Comparison of ENCODE assay signal across 11 cellular contexts in the genomic region with DNA sequence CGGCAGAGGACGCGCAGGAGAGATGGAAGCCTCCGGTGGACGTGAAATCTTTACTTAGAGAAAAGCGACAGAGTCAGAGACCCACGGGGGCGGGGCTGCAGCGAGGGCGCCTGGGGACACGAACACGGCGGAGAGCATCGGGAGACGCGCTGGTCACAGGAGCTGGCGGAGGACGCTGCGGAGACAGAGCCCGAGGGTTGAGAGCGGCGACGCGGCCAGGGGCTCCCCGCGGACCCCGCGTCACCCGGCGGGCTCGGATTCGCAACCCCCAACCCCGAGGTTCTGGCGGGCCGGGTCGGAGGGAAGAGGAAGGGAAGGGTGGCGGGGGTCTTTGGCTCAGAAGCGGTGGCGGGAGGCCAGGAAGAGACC. TPM values are rescaled to one million over a fixed set of nuclear protein-coding genes. Genes with fewer than 3 reads are reported as not detected.
DNase-seq lines count a peak whose midpoint lies in the region; ATAC-seq and TF ChIP-seq lines count a peak whose summit lies in the region.
"Had no signal": no experiment of that assay in that cellular context is flagged by ENCODE, and none has a peak within 500 bp of the region (broad histone marks: within the 10 kb centered on the region; RNA-seq: fewer than 3 reads in every experiment).

No MANE protein-coding gene starts in this region.

- H3K9me3 ChIP-seq in ES-I3 (ENCODE audit: control insufficient read depth, insufficient read depth, low read length) (no peaks in the 10 kb centered on the region), SK-N-SH (no peaks in the 10 kb centered on the region), fibroblast of lung (ENCODE audit: control insufficient read depth, insufficient read depth, low read depth, low read length) (no peaks in the 10 kb centered on the region)

- no peak for ATAC-seq in GM21723 (IDR thresholded peaks at IDR 0.05; ENCODE audit: unreplicated experiment)

- WGBS in SK-N-SH (ENCODE audit: low lambda C conversion rate), result 3% methylated on average over 11 of the region's 39 CpGs

- H3K36me3 ChIP-seq in ES-I3 (ENCODE audit: insufficient read depth, low read length) (no peaks in the 10 kb centered on the region), SK-N-SH (replicated peaks in 1 of 2; ENCODE audit: control insufficient read depth in 1 of 2, insufficient read depth in 2 of 2, low read length in 1 of 2) (no peaks in the 10 kb centered on the region), fibroblast of lung (ENCODE audit: control insufficient read depth, insufficient read depth, low read length) (no peaks in the 10 kb centered on the region), rectal smooth muscle tissue (ENCODE audit: control insufficient read depth, insufficient read depth, low read length) (no peaks in the 10 kb centered on the region)

- TF ChIP-seq RAD21 in SK-N-SH (IDR thresholded peaks at IDR 0.05; ENCODE audit: low read length), result no peak

- TF ChIP-seq CTCF in SK-N-SH (IDR thresholded peaks at IDR 0.05) (no peak), fibroblast of lung (conservative IDR thresholded peaks at IDR 0.05 in 1 of 2, IDR thresholded peaks at IDR 0.05 in 1 of 2; ENCODE audit: low read depth in 1 of 2, low read length in 2 of 2) (no peak)

- H3K79me2 ChIP-seq in SK-N-SH (ENCODE audit: insufficient read depth) (no peaks in the 10 kb centered on the region), fibroblast of lung (ENCODE audit: control insufficient read depth, insufficient read depth, low read length) (no peaks in the 10 kb centered on the region)

- DNase-seq in SK-N-SH, result peak; percentile 66
- DNase-seq in fibroblast of lung (ENCODE audit: low read depth in 2 of 2), result no peak
- no peak for DNase-seq in GDM1 (lab: John Stamatoyannopoulos, UW)
- no peak for DNase-seq in NCI-H2107 treated with DMSO at 0.1 percent for 48 hours (lab: John Stamatoyannopoulos, UW; ENCODE audit: unreplicated experiment)
- no peak for DNase-seq in NCI-H1930 (lab: John Stamatoyannopoulos, UW)
- DNase-seq: anterior cingulate cortex, NCI-H510A had no signal

- H3K9me2 ChIP-seq in SK-N-SH, result no peaks in the 10 kb centered on the region

- H2AFZ ChIP-seq in SK-N-SH (ENCODE audit: low read depth) (peak overlapping the region; percentile 76; the same call in 1 of the 2 replicates), fibroblast of lung (ENCODE audit: low read length) (peak overlapping the region; percentile 30)

- POLR2A ChIA-PET in SK-N-SH (lab: Yijun Ruan, JAX), result interaction anchor here (1.7 kb wide), 1 partner anchor 11 kb away, joined by 6 read pairs; a partner anchor contains a TSS

- peak overlapping the region in 1 of 2 experiments; percentile 93; a peak in 2 of 4 replicates for H3K27ac ChIP-seq in SK-N-SH (ENCODE audit: low read depth in 2 of 2, low read length in 1 of 2)
- H3K27ac ChIP-seq in fibroblast of lung (ENCODE audit: insufficient read depth, low read length), result no peak overlapping the region
- no peak overlapping the region for H3K27ac ChIP-seq in rectal smooth muscle tissue (ENCODE audit: low read depth, low read length)

- peak overlapping the region; percentile 73 for H3K4me2 ChIP-seq in SK-N-SH
- H3K4me2 ChIP-seq in fibroblast of lung (ENCODE audit: extremely low read depth, insufficient read depth, low read length), result peak overlapping the region; percentile 51

- H3K4me3 ChIP-seq in SK-N-SH (ENCODE audit: low read depth in 2 of 2, low read length in 1 of 2) (peak overlapping the region; percentile 59 to 64), fibroblast of lung (replicated peaks in 1 of 4; ENCODE audit: control extremely low read depth in 1 of 4, insufficient read depth in 1 of 4, low read depth in 3 of 4, low read length in 4 of 4) (peak overlapping the region; percentile 23 to 50 (median 30)), rectal smooth muscle tissue (ENCODE audit: low read length) (peak overlapping the region; percentile 48)

- CTCF ChIA-PET in SK-N-SH (lab: Yijun Ruan, JAX), result interaction anchor here (2.1 to 2.9 kb wide), 2 partner anchors 11 to 18 kb away, joined by 10 to 15 read pairs; no protein-coding TSS in a partner anchor

- no peak for TF ChIP-seq EP300 in SK-N-SH (IDR thresholded peaks at IDR 0.05; ENCODE audit: borderline replicate concordance in 1 of 2, low read depth in 1 of 2, low read length in 1 of 2)

- H3K27me3 ChIP-seq in SK-N-SH (ENCODE audit: insufficient read depth) (no peaks in the 10 kb centered on the region), fibroblast of lung (ENCODE audit: control insufficient read depth, insufficient read depth, low read length) (peaks cover 13% of the 10 kb centered on the region), rectal smooth muscle tissue (ENCODE audit: control insufficient read depth, insufficient read depth, low read length) (peaks cover 36% of the 10 kb centered on the region)

- H3K9ac ChIP-seq in ES-I3 (ENCODE audit: low read depth, low read length), result peak overlapping the region; percentile 72
- H3K9ac ChIP-seq in SK-N-SH, result peak overlapping the region; percentile 49
- peak overlapping the region; percentile 37 for H3K9ac ChIP-seq in fibroblast of lung (ENCODE audit: insufficient read depth, low read length)
- H3K9ac ChIP-seq in rectal smooth muscle tissue (ENCODE audit: low read length), result no peak overlapping the region

- peaks cover 7% of the 10 kb centered on the region for H3F3A ChIP-seq in SK-N-SH (replicated peaks; ENCODE audit: insufficient read depth)

- H3K4me1 ChIP-seq in ES-I3 (ENCODE audit: insufficient read depth, low read length), result peaks cover 3% of the 10 kb centered on the region; the same call in 1 of the 2 replicates
- peaks cover 7 to 34% of the 10 kb centered on the region in 2 experiments; a peak in 2 of 4 replicates for H3K4me1 ChIP-seq in SK-N-SH (ENCODE audit: control insufficient read depth in 1 of 2, insufficient read depth in 2 of 2, low read depth in 1 of 2, low read length in 1 of 2)
- peaks cover 9% of the 10 kb centered on the region for H3K4me1 ChIP-seq in fibroblast of lung (ENCODE audit: control insufficient read depth, extremely low read depth, insufficient read depth, low read length)
- H3K4me1 ChIP-seq in rectal smooth muscle tissue (ENCODE audit: control insufficient read depth, insufficient read depth, low read length), result peaks cover 2% of the 10 kb centered on the region

- H4K20me1 ChIP-seq in SK-N-SH (ENCODE audit: insufficient read depth) (no peaks in the 10 kb centered on the region), fibroblast of lung (ENCODE audit: control insufficient read depth, extremely low read depth, insufficient read depth, low read length) (no peaks in the 10 kb centered on the region)

TF ChIP-seq in SK-N-SH, 30 proteins besides CTCF, POLR2A, EP300 and RAD21 (continues in another document):
- TF ChIP-seq POLR2AphosphoS5 (IDR thresholded peaks at IDR 0.05; ENCODE audit: low read depth, low read length), result no peak
- TF ChIP-seq CHD2 (IDR thresholded peaks at IDR 0.05; ENCODE audit: low read length, partially characterized antibody), result no peak

RNA-seq across cellular contexts. Expression of a gene that starts 11.3 kb away (rescaled TPM):
- polyA plus RNA-seq in SK-N-SH (2012; rRNA removed) (3.3 TPM in 2 replicates), fibroblast of lung (0.14 TPM in 1 of 2 replicates, not detected in the other)
- 1.4 and 3.9 TPM in 2 replicates for polyA plus RNA-seq in SK-N-SH (2012; cell fraction: cytosol; rRNA removed)
- 1.7 and 4.5 TPM in 2 replicates for polyA plus RNA-seq in SK-N-SH (2012; cell fraction: nucleus; rRNA removed)
- total RNA-seq in fibroblast of lung, result 0.26 TPM in 1 of 2 replicates, not detected in the other
- 0.69 and 0.92 TPM in 2 replicates for polyA plus RNA-seq in fibroblast of lung (2012)
- polyA minus RNA-seq in fibroblast of lung (ENCODE audit: low replicate concordance), result not detected in 2 replicates
- total RNA-seq: pulmonary artery endothelial cell had no signal

RNA-seq across cellular contexts. Expression of a gene that starts 16.7 kb away (rescaled TPM):
- polyA plus RNA-seq in SK-N-SH (2012; rRNA removed) (43.5 and 62.3 TPM in 2 replicates), fibroblast of lung (18.5 and 25.2 TPM in 2 replicates)
- 33.7 and 40.0 TPM in 2 replicates for polyA plus RNA-seq in SK-N-SH (2012; cell fraction: cytosol; rRNA removed)
- 41.9 and 53.5 TPM in 2 replicates for polyA plus RNA-seq in SK-N-SH (2012; cell fraction: nucleus; rRNA removed)
- 23.6 and 27.7 TPM in 2 replicates for total RNA-seq in fibroblast of lung
- 28.3 and 42.8 TPM in 2 replicates for polyA plus RNA-seq in fibroblast of lung (2012)
- 9.4 and 44.2 TPM in 2 replicates for polyA minus RNA-seq in fibroblast of lung (ENCODE audit: low replicate concordance)

RNA-seq across cellular contexts. Expression of a gene that starts 16.7 kb away (rescaled TPM):
- polyA plus RNA-seq in SK-N-SH (2012; rRNA removed) (47.4 and 49.1 TPM in 2 replicates), fibroblast of lung (31.0 and 46.0 TPM in 2 replicates)
- polyA plus RNA-seq in SK-N-SH (2012; cell fraction: cytosol; rRNA removed), result 21.2 and 31.5 TPM in 2 replicates
- 99.3 and 109 TPM in 2 replicates for polyA plus RNA-seq in SK-N-SH (2012; cell fraction: nucleus; rRNA removed)
- total RNA-seq in fibroblast of lung, result 51.6 and 60.8 TPM in 2 replicates
- polyA plus RNA-seq in fibroblast of lung (2012), result 42.2 and 63.2 TPM in 2 replicates
- polyA minus RNA-seq in fibroblast of lung (ENCODE audit: low replicate concordance), result 56.9 and 75.9 TPM in 2 replicates

RNA-seq across cellular contexts. Expression of a gene that starts 21.8 kb away (rescaled TPM):
- polyA plus RNA-seq in SK-N-SH (2012; rRNA removed), result 1.9 and 2.3 TPM in 2 replicates
- polyA plus RNA-seq in SK-N-SH (2012; cell fraction: cytosol; rRNA removed), result 0.72 and 1.1 TPM in 2 replicates
- polyA plus RNA-seq in SK-N-SH (2012; cell fraction: nucleus; rRNA removed), result 0.52 and 0.54 TPM in 2 replicates
- total RNA-seq in fibroblast of lung, result not detected in 2 replicates
- polyA plus RNA-seq in fibroblast of lung, result not detected in 2 replicates
- not detected in 2 replicates for polyA plus RNA-seq in fibroblast of lung (2012)
- polyA minus RNA-seq in fibroblast of lung (ENCODE audit: low replicate concordance), result not detected in 2 replicates
- total RNA-seq: pulmonary artery endothelial cell had no signal

RNA-seq across cellular contexts. Expression of a gene that starts 32.4 kb away (rescaled TPM):
- 25.3 and 32.5 TPM in 2 replicates for polyA plus RNA-seq in SK-N-SH (2012; rRNA removed)
- 18.1 and 23.5 TPM in 2 replicates for polyA plus RNA-seq in SK-N-SH (2012; cell fraction: cytosol; rRNA removed)
- polyA plus RNA-seq in SK-N-SH (2012; cell fraction: nucleus; rRNA removed), result 20.0 and 23.3 TPM in 2 replicates
- total RNA-seq in fibroblast of lung, result 6.4 and 15.0 TPM in 2 replicates
- 14.2 and 16.0 TPM in 2 replicates for polyA plus RNA-seq in fibroblast of lung
- polyA plus RNA-seq in fibroblast of lung (2012), result 19.9 and 25.2 TPM in 2 replicates
- polyA minus RNA-seq in fibroblast of lung (ENCODE audit: low replicate concordance), result 2.7 and 2.9 TPM in 2 replicates
